ENCODE assay signal across 15 cellular contexts in the genomic region with DNA sequence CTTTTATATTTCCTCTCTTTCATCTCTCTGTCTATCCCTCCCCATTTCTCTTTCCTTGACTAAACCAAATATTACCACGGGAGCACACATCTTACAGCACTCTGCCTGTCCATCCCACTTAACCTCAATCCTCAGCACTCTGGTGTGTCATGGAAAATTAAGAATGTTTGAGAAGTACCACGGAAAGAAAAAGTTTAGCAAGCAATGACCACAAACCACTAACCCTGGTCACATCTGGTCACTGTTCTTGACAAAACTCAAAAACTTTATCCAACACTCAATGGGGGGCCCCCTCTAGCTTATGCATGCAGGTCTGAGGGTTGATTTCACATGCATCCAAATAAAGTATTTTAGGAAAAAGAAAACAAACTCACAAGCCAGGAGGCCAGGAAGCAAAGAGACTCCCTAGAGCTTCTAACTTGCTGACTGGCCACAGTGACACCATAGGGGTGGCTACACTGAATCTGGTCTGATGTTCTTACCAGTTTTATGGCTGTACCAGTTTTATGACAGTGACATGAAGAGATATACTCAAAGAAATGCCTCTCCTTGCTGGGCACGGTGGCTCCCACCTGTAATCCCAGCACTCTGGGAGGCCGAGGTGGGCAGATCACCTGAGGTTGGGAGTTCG.
DNase-seq lines count a peak whose midpoint lies in the region; TF ChIP-seq lines count a peak whose summit lies in the region.
"Had no signal": no experiment of that assay in that cellular context is flagged by ENCODE, and none has a peak within 500 bp of the region (broad histone marks: within the 10 kb centered on the region; RNA-seq: fewer than 3 reads in every experiment).

No MANE protein-coding gene starts in this region.

- in situ Hi-C loops in astrocyte of the spinal cord (cut with HindIII; ENCODE audit: low sequenced_read_pairs) = no loop called here

- H3K9me3 ChIP-seq in Loucy (ENCODE audit: insufficient read depth, low read depth, low read length) = no peaks in the 10 kb centered on the region

- H3K4me1 ChIP-seq in Loucy (ENCODE audit: insufficient read depth, low read length, poor library complexity, severe bottlenecking) = peaks cover 10% of the 10 kb centered on the region
- H3K4me1 ChIP-seq: parathyroid adenoma had no signal

- no peaks in the 10 kb centered on the region for H3F3A ChIP-seq in Loucy (ENCODE audit: low read depth)

- no peak overlapping the region for H2AFZ ChIP-seq in Loucy (ENCODE audit: low read length)
- H2AFZ ChIP-seq: parathyroid adenoma had no signal

- H3K36me3 ChIP-seq in Loucy (ENCODE audit: insufficient read depth, low read length) = no peaks in the 10 kb centered on the region

- no peak for DNase-seq in activated CD4-positive, alpha-beta T cell treated with anti-CD3 and anti-CD28 coated beads, Interleukin-2, amount 10 ng/mL, durations not matched to agents 24 days and 14 days
- no peak for DNase-seq in activated CD4-positive, alpha-beta T cell treated with anti-CD3 and anti-CD28 coated beads for 4 hours
- DNase-seq in astrocyte of the spinal cord (ENCODE audit: low read depth, low spot score) (peak; percentile 92), smooth muscle cell of the brain vasculature (ENCODE audit: low read depth, low spot score) (peak; percentile 83), NCI-H2081 treated with DMSO at 0.1 percent for 48 hours (lab: John Stamatoyannopoulos, UW) (no peak)
- DNase-seq in activated effector memory CD4-positive, alpha-beta T cell treated with anti-CD3 and anti-CD28 coated beads, Interleukin-2, amount 50 U/mL, for 16 hours = no peak
- DNase-seq in stimulated activated CD4-positive, alpha-beta T cell treated with anti-CD3 and anti-CD28 coated beads, Interleukin-12 subunit alpha, Interleukin-12 subunit beta, amount 100 ng/mL, for 4 hours = no peak
- DNase-seq: activated CD4-positive, alpha-beta T cell treated with anti-CD3 and anti-CD28 coated beads, Interleukin-2, amount 50 U/mL, for 4 hours; dermis blood vessel endothelial cell; foreskin fibroblast; NCI-H187 treated with DMSO at 0.1 percent for 48 hours; NK-92 treated with Interleukin-12 subunit alpha and Interleukin-12 subunit beta, amount 100 ng/mL, for 24 hours; T-helper 1 cell had no signal

- no peaks in the 10 kb centered on the region for H3K27me3 ChIP-seq in Loucy (ENCODE audit: insufficient read depth, low read length, poor library complexity, severe bottlenecking)

- H3K4me2 ChIP-seq in Loucy (ENCODE audit: low read depth, low read length, poor library complexity, severe bottlenecking) = peak overlapping the region; percentile 46

- H3K4me3 ChIP-seq in Loucy (ENCODE audit: low read length, poor library complexity, severe bottlenecking) (peak overlapping the region; percentile 15), astrocyte of the spinal cord (ENCODE audit: low read depth, low read length) (no peak overlapping the region)

- no peaks in the 10 kb centered on the region for H3K79me2 ChIP-seq in Loucy (ENCODE audit: insufficient read depth, low read length)
- H3K79me2 ChIP-seq: parathyroid adenoma had no signal

- intact Hi-C loops in activated CD4-positive, alpha-beta T cell treated with anti-CD3 and anti-CD28 coated beads, Interleukin-2, amount 10 ng/mL, durations not matched to agents 24 days and 14 days (cut with micrococcal nuclease) = no loop called here

- H3K9me2 ChIP-seq in Loucy (replicated peaks; ENCODE audit: low read depth, low read length) = no peaks in the 10 kb centered on the region

- H3K27ac Mint-ChIP-seq in activated CD4-positive, alpha-beta T cell treated with anti-CD3 and anti-CD28 coated beads, Interleukin-2, amount 10 ng/mL, durations not matched to agents 24 days and 14 days = peak overlapping the region; percentile 46

- no peaks in the 10 kb centered on the region for H4K20me1 ChIP-seq in Loucy (ENCODE audit: insufficient read depth, low read length, poor library complexity, severe bottlenecking)

- H3K4me1 Mint-ChIP-seq in activated CD4-positive, alpha-beta T cell treated with anti-CD3 and anti-CD28 coated beads, Interleukin-2, amount 10 ng/mL, durations not matched to agents 24 days and 14 days = peaks cover 9% of the 10 kb centered on the region

- H3K36me3 Mint-ChIP-seq in activated CD4-positive, alpha-beta T cell treated with anti-CD3 and anti-CD28 coated beads, Interleukin-2, amount 10 ng/mL, durations not matched to agents 24 days and 14 days (ENCODE audit: low read depth) = no peaks in the 10 kb centered on the region

- no peak overlapping the region for H3K4me3 Mint-ChIP-seq in activated CD4-positive, alpha-beta T cell treated with anti-CD3 and anti-CD28 coated beads, Interleukin-2, amount 10 ng/mL, durations not matched to agents 24 days and 14 days

- H3K9me3 Mint-ChIP-seq in activated CD4-positive, alpha-beta T cell treated with anti-CD3 and anti-CD28 coated beads, Interleukin-2, amount 10 ng/mL, durations not matched to agents 24 days and 14 days = no peaks in the 10 kb centered on the region

- no peaks in the 10 kb centered on the region for H3K27me3 Mint-ChIP-seq in activated CD4-positive, alpha-beta T cell treated with anti-CD3 and anti-CD28 coated beads, Interleukin-2, amount 10 ng/mL, durations not matched to agents 24 days and 14 days

- H3K9ac ChIP-seq in Loucy (ENCODE audit: low read depth, low read length, poor library complexity, severe bottlenecking) = no peak overlapping the region
- H3K9ac ChIP-seq: parathyroid adenoma had no signal

- TF ChIP-seq CTCF in Loucy (conservative IDR thresholded peaks at IDR 0.05; ENCODE audit: low read length) (no peak), astrocyte of the spinal cord (IDR thresholded peaks at IDR 0.05; ENCODE audit: low read depth, low read length) (no peak)

Comparison
In these comparisons a context has a peak if more than half of its experiments do, and no peak if none do; other contexts are left out.
1. DNase-seq: peak in astrocyte of the spinal cord (single experiment) and smooth muscle cell of the brain vasculature (single experiment); none in activated CD4-positive, alpha-beta T cell treated with anti-CD3 and anti-CD28 coated beads, Interleukin-2, amount 10 ng/mL, durations not matched to agents 24 days and 14 days (single experiment), activated CD4-positive, alpha-beta T cell treated with anti-CD3 and anti-CD28 coated beads for 4 hours (0 of 2), NCI-H2081 treated with DMSO at 0.1 percent for 48 hours (single experiment), activated effector memory CD4-positive, alpha-beta T cell treated with anti-CD3 and anti-CD28 coated beads, Interleukin-2, amount 50 U/mL, for 16 hours (single experiment) and stimulated activated CD4-positive, alpha-beta T cell treated with anti-CD3 and anti-CD28 coated beads, Interleukin-12 subunit alpha, Interleukin-12 subunit beta, amount 100 ng/mL, for 4 hours (single experiment).